9 cellular contexts compared by ENCODE assay signal in the genomic region with DNA sequence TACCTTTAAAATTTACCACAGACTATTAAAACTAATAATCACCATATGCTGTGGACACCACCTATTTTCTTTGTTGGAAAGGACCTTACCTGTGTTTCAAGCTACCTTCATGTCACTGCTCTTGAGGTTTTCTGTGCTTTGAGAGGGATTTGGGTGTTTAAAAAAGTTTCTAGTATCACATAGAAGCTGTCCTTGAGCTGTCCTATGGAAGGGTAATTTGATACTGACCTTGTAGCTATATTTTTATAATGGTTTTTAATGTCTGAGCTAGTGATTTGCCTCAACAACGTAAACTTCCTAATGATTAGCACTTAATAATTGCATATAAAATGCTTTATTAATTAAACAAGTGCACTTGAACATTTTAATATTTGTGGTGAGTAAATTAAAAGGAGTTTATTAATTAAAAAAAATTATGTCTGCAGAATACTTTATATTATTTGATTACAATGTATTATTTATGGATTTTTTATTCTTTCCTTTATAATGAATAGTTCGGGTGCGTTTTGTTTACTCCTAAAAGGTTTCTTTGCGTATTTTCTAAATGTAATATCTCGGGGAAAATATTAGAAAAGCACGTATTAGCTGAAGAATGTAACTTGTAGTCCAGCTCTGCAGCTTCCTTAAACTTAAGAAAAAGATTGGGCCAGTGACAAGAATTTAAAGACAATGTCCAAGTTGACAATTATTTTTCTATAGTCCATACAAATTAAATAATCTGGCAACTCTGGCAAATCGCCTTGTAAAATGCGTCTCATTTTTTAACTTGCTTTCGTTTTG. TPM values are rescaled to one million over a fixed set of nuclear protein-coding genes. Genes with fewer than 3 reads are reported as not detected.
A peak's percentile ranks its signal among the peaks of the same experiment; 100 is the strongest.
DNase-seq lines count a peak whose midpoint lies in the region; ATAC-seq and TF ChIP-seq lines count a peak whose summit lies in the region.
"Had no signal": no experiment of that assay in that cellular context is flagged by ENCODE, and none has a peak within 500 bp of the region (broad histone marks: within the 10 kb centered on the region; RNA-seq: fewer than 3 reads in every experiment).

No MANE protein-coding gene starts in this region.

- no peaks in the 10 kb centered on the region for H3K36me3 ChIP-seq in BE2C

- H3K27me3 Mint-ChIP-seq in activated CD4-positive, alpha-beta memory T cell treated with anti-CD3 and anti-CD28 coated beads, Interleukin-2, amount 10 ng/mL, durations not matched to agents 7 days and 5 days, result peaks cover 80% of the 10 kb centered on the region
- H3K27me3 Mint-ChIP-seq in mesothelial cell of epicardium (ENCODE audit: low read depth), result peaks cover 91% of the 10 kb centered on the region

- peaks cover 10% of the 10 kb centered on the region for H3K36me3 Mint-ChIP-seq in activated CD4-positive, alpha-beta memory T cell treated with anti-CD3 and anti-CD28 coated beads, Interleukin-2, amount 10 ng/mL, durations not matched to agents 7 days and 5 days (ENCODE audit: low read depth)
- H3K36me3 Mint-ChIP-seq in mesothelial cell of epicardium, result no peaks in the 10 kb centered on the region

- no peaks in the 10 kb centered on the region for H3K9me3 ChIP-seq in BE2C

- peak overlapping the region; percentile 68 for H3K4me3 ChIP-seq in BE2C (ENCODE audit: low read depth, low read length)

- DNase-seq in BE2C (no peak), mesothelial cell of epicardium (ENCODE audit: low spot score in 2 of 2, unreplicated experiment in 2 of 2) (no peak), sciatic nerve (ENCODE audit: low spot score) (no peak), T-helper 9 cell (no peak)
- DNase-seq in activated CD4-positive, alpha-beta memory T cell treated with anti-CD3 and anti-CD28 coated beads, Interleukin-2, amount 10 ng/mL, durations not matched to agents 7 days and 5 days, result no peak
- DNase-seq: KG1 had no signal

- CTCF ChIA-PET in activated CD4-positive, alpha-beta memory T cell treated with anti-CD3 and anti-CD28 coated beads, Interleukin-2, amount 10 ng/mL, durations not matched to agents 7 days and 5 days (lab: Charles Lee), result interaction anchor here (0.7 to 3.4 kb wide), 10 partner anchors 8 to 522 kb away, joined by 4 to 10 read pairs (median 6); a partner anchor contains a TSS

- H3K4me3 Mint-ChIP-seq in activated CD4-positive, alpha-beta memory T cell treated with anti-CD3 and anti-CD28 coated beads, Interleukin-2, amount 10 ng/mL, durations not matched to agents 7 days and 5 days, result peak overlapping the region; percentile 69
- H3K4me3 Mint-ChIP-seq in mesothelial cell of epicardium, result peak overlapping the region; percentile 28

- H3K27ac Mint-ChIP-seq in activated CD4-positive, alpha-beta memory T cell treated with anti-CD3 and anti-CD28 coated beads, Interleukin-2, amount 10 ng/mL, durations not matched to agents 7 days and 5 days, result no peak overlapping the region
- no peak overlapping the region for H3K27ac Mint-ChIP-seq in mesothelial cell of epicardium

- no peaks in the 10 kb centered on the region for H3K9me3 Mint-ChIP-seq in activated CD4-positive, alpha-beta memory T cell treated with anti-CD3 and anti-CD28 coated beads, Interleukin-2, amount 10 ng/mL, durations not matched to agents 7 days and 5 days
- H3K9me3 Mint-ChIP-seq in mesothelial cell of epicardium, result no peaks in the 10 kb centered on the region

- H3K4me1 ChIP-seq in BE2C, result peaks cover 7% of the 10 kb centered on the region; the same call in 1 of the 2 replicates

- no peak for ATAC-seq in HG03432 (IDR thresholded peaks at IDR 0.05; ENCODE audit: unreplicated experiment)
- ATAC-seq in sciatic nerve, result no peak

- intact Hi-C loops in sciatic nerve (cut with DNase I), result no loop called here

- H3K4me1 Mint-ChIP-seq in activated CD4-positive, alpha-beta memory T cell treated with anti-CD3 and anti-CD28 coated beads, Interleukin-2, amount 10 ng/mL, durations not matched to agents 7 days and 5 days, result peaks cover 29% of the 10 kb centered on the region
- peaks cover 24% of the 10 kb centered on the region for H3K4me1 Mint-ChIP-seq in mesothelial cell of epicardium

- TF ChIP-seq CTCF in BE2C (IDR thresholded peaks at IDR 0.05; ENCODE audit: low read depth, low read length), result no peak
- no peak for TF ChIP-seq CTCF in mesothelial cell of epicardium (IDR thresholded peaks at IDR 0.05; ENCODE audit: unreplicated experiment)

- no peaks in the 10 kb centered on the region for H3K27me3 ChIP-seq in BE2C

- POLR2A ChIA-PET in activated CD4-positive, alpha-beta memory T cell treated with anti-CD3 and anti-CD28 coated beads, Interleukin-2, amount 10 ng/mL, durations not matched to agents 7 days and 5 days (lab: Charles Lee), result interaction anchor here (1.0 kb wide), 1 partner anchor 11 kb away, joined by 3 read pairs; no protein-coding TSS in a partner anchor

RNA-seq across cellular contexts. Expression of a gene that starts 2.3 kb away (rescaled TPM):
- polyA plus RNA-seq in BE2C (2012; ENCODE audit: insufficient read depth, insufficient read length, low read depth), result 14.6 TPM
- total RNA-seq in activated CD4-positive, alpha-beta memory T cell treated with anti-CD3 and anti-CD28 coated beads, Interleukin-2, amount 10 ng/mL, durations not matched to agents 7 days and 5 days, result not detected
- total RNA-seq in mesothelial cell of epicardium, result 0.29 to 0.58 TPM (median 0.40 TPM) in 3 replicates
- 11.9 TPM for total RNA-seq in sciatic nerve
- total RNA-seq: H4 had no signal
- polyA plus RNA-seq: keratinocyte had no signal

RNA-seq across cellular contexts. Expression of a gene that starts 9.3 kb away (rescaled TPM):
- 22.9 TPM for polyA plus RNA-seq in BE2C (2012; ENCODE audit: insufficient read depth, insufficient read length, low read depth)
- not detected for total RNA-seq in activated CD4-positive, alpha-beta memory T cell treated with anti-CD3 and anti-CD28 coated beads, Interleukin-2, amount 10 ng/mL, durations not matched to agents 7 days and 5 days
- total RNA-seq in mesothelial cell of epicardium, result 0.93 to 1.2 TPM (median 1.1 TPM) in 3 replicates
- 4.9 TPM for total RNA-seq in sciatic nerve
- polyA plus RNA-seq: keratinocyte had no signal

RNA-seq across cellular contexts. Expression of a gene that starts 15.2 kb away (rescaled TPM):
- 0.94 TPM for polyA plus RNA-seq in BE2C (2012; ENCODE audit: insufficient read depth, insufficient read length, low read depth)
- total RNA-seq in activated CD4-positive, alpha-beta memory T cell treated with anti-CD3 and anti-CD28 coated beads, Interleukin-2, amount 10 ng/mL, durations not matched to agents 7 days and 5 days, result not detected
- 3.2 to 4.1 TPM (median 3.9 TPM) in 3 replicates for total RNA-seq in mesothelial cell of epicardium
- 1.9 TPM for total RNA-seq in sciatic nerve
- total RNA-seq: H4 had no signal
- polyA plus RNA-seq: keratinocyte had no signal

RNA-seq across cellular contexts. Expression of a gene that starts 19.5 kb away (rescaled TPM):
- polyA plus RNA-seq in BE2C (2012; ENCODE audit: insufficient read depth, insufficient read length, low read depth), result 3.7 TPM
- not detected for total RNA-seq in activated CD4-positive, alpha-beta memory T cell treated with anti-CD3 and anti-CD28 coated beads, Interleukin-2, amount 10 ng/mL, durations not matched to agents 7 days and 5 days
- total RNA-seq in mesothelial cell of epicardium, result 0.67 to 1.4 TPM (median 1.3 TPM) in 3 replicates
- total RNA-seq in sciatic nerve, result 6.8 TPM
- total RNA-seq: H4 had no signal
- polyA plus RNA-seq: keratinocyte had no signal

RNA-seq across cellular contexts. Expression of a gene that starts 24.7 kb away (rescaled TPM):
- not detected for polyA plus RNA-seq in BE2C (2012; ENCODE audit: insufficient read depth, insufficient read length, low read depth)
- total RNA-seq in activated CD4-positive, alpha-beta memory T cell treated with anti-CD3 and anti-CD28 coated beads, Interleukin-2, amount 10 ng/mL, durations not matched to agents 7 days and 5 days, result not detected
- 1.9 to 3.0 TPM (median 2.2 TPM) in 3 replicates for total RNA-seq in mesothelial cell of epicardium
- total RNA-seq in sciatic nerve, result 0.40 TPM
- total RNA-seq: H4 had no signal
- polyA plus RNA-seq: keratinocyte had no signal
